2 cellular contexts compared by ENCODE assay signal in genomic region chr19:10871711-10872550, GRCh38.
TF ChIP-seq lines count a peak whose summit lies in the region.

No MANE protein-coding gene starts in this region.

TF ChIP-seq in SK-N-SH, 30 proteins besides CTCF, POLR2A, EP300 and RAD21:
- TF ChIP-seq MXI1 (IDR thresholded peaks at IDR 0.05; ENCODE audit: low read depth, low read length) (0 out of 2 replicates have a peak, but pooled peaks have one; percentile 50), MAX (IDR thresholded peaks at IDR 0.05; ENCODE audit: low read depth) (peak; percentile 27; the same call in 1 of the 2 replicates), FOXM1 (IDR thresholded peaks at IDR 0.05; ENCODE audit: low read depth) (no peak)

TF ChIP-seq in GM12878, 131 proteins besides CTCF, POLR2A, EP300 and RAD21:
- peak in 1 of 2 experiments; percentile 51; a peak in 2 of 4 replicates for TF ChIP-seq BHLHE40 (IDR thresholded peaks at IDR 0.05; ENCODE audit: borderline replicate concordance in 1 of 2, low read depth in 2 of 2, low read length in 1 of 2)
- peak; percentile 48; the same call in 1 of the 2 replicates for TF ChIP-seq LARP7 (IDR thresholded peaks at IDR 0.05)
- TF ChIP-seq IKZF1 (conservative IDR thresholded peaks at IDR 0.05), result peak; percentile 52; the same call in 1 of the 2 replicates
- TF ChIP-seq MXI1 (IDR thresholded peaks at IDR 0.05; ENCODE audit: low read depth, low read length), result 0 out of 2 replicates have a peak, but pooled peaks have one; percentile 46
- TF ChIP-seq EED (IDR thresholded peaks at IDR 0.05; ENCODE audit: low read depth), result peak; percentile 53; the same call in 1 of the 2 replicates
- 0 out of 2 replicates have a peak, but pooled peaks have one; percentile 27 for TF ChIP-seq HDGF (IDR thresholded peaks at IDR 0.05)
- no peak for TF ChIP-seq MEF2B (IDR thresholded peaks at IDR 0.05; ENCODE audit: partially characterized antibody, poor library complexity, severe bottlenecking)
- TF ChIP-seq SMARCA5 (IDR thresholded peaks at IDR 0.05), result 0 out of 2 replicates have a peak, but pooled peaks have one; percentile 49
- no peak for TF ChIP-seq ATF3 (IDR thresholded peaks at IDR 0.05; ENCODE audit: borderline replicate concordance, extremely low read depth, low read depth, low read length)
- TF ChIP-seq SIN3A (IDR thresholded peaks at IDR 0.05; ENCODE audit: low read depth, low read length), result no peak
- TF ChIP-seq IKZF2 (IDR thresholded peaks at IDR 0.05), result peak; percentile 61 to 65; a peak in 3 of 4 replicates
- no peak for TF ChIP-seq BMI1 (IDR thresholded peaks at IDR 0.05; ENCODE audit: borderline replicate concordance)
- peak; percentile 74; the same call in 1 of the 2 replicates for TF ChIP-seq BACH1 (IDR thresholded peaks at IDR 0.05; ENCODE audit: borderline replicate concordance)
- TF ChIP-seq TBL1XR1 (IDR thresholded peaks at IDR 0.05; ENCODE audit: low read depth, low read length), result no peak
- peak in 1 of 2 experiments; percentile 95; a peak in 2 of 3 replicates for TF ChIP-seq EGR1 (IDR thresholded peaks at IDR 0.05; ENCODE audit: borderline replicate concordance in 1 of 2, low read depth in 2 of 2, low read length in 2 of 2)
- TF ChIP-seq MYC (IDR thresholded peaks at IDR 0.05; ENCODE audit: insufficient read depth, insufficient read length, insufficient replicate concordance, low read length, severe bottlenecking), result peak; percentile 56
- TF ChIP-seq FOXM1 (IDR thresholded peaks at IDR 0.05; ENCODE audit: low read depth, low read length), result no peak
- TF ChIP-seq NKRF (conservative IDR thresholded peaks at IDR 0.05), result peak; percentile 14; the same call in 1 of the 2 replicates
- TF ChIP-seq GATAD2B (conservative IDR thresholded peaks at IDR 0.05; ENCODE audit: low read depth), result peak; percentile 23
- TF ChIP-seq SIX5 (IDR thresholded peaks at IDR 0.05; ENCODE audit: low read depth, low read length, severe bottlenecking), result no peak
- TF ChIP-seq ZNF687 (IDR thresholded peaks at IDR 0.05), result 0 out of 2 replicates have a peak, but pooled peaks have one; percentile 15
